26 cellular contexts compared by ENCODE assay signal in the genomic region with DNA sequence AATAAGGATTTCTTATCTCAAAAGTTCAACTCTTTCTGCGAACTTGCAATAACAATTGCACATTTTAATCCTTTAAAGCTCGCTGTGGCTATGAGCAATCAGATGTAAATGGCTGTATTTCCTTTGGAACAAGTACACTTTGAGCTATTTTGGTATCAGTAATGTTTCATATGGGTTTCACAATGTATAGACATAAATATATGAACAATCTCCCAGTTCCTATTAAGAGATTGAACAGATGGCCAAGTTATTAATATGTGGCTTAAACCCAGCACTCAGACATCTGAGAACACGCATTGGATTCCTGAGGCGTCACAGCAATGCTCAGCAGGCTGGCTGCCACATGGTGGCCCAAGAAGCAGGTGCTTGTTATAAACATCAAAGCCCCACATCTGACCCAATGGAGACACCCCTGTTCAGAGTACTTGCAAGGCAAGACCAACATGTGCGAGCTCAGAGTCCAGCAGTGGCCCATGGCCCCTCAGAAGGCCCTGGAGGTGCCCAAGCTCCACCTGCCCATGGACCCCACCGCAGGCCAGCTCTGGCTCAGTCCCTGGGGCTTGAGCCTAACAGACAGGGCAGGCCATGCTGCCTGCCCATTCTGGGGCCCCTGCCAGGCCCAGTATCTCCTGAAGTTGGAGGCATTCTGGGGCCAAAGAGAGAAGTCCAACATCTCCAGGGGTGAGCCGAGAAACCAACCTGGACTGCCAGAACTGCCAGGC. TPM values are rescaled to one million over a fixed set of nuclear protein-coding genes. Genes with fewer than 3 reads are reported as not detected.
DNase-seq lines count a peak whose midpoint lies in the region; TF ChIP-seq lines count a peak whose summit lies in the region.
"Had no signal": no experiment of that assay in that cellular context is flagged by ENCODE, and none has a peak within 500 bp of the region (broad histone marks: within the 10 kb centered on the region; RNA-seq: fewer than 3 reads in every experiment).

No MANE protein-coding gene starts in this region.

- H3K4me1 ChIP-seq in endodermal cell (ENCODE audit: control insufficient read depth, insufficient read depth, low read length) (peaks cover 6% of the 10 kb centered on the region), prostate gland (replicated peaks) (no peaks in the 10 kb centered on the region)
- H3K4me1 ChIP-seq: BE2C, lower lobe of right lung, parathyroid adenoma, right lobe of liver, upper lobe of left lung had no signal

- peaks cover 31% of the 10 kb centered on the region for H3K9me3 Mint-ChIP-seq in endodermal cell

- H3K4me3 ChIP-seq in cardiac fibroblast (replicated peaks in 1 of 2; ENCODE audit: low read depth in 2 of 2, low read length in 2 of 2) (no peak overlapping the region), endodermal cell (ENCODE audit: low read length) (no peak overlapping the region), prostate gland (no peak overlapping the region)
- H3K4me3 ChIP-seq: lower lobe of right lung, right lobe of liver, upper lobe of left lung had no signal

- H3K27me3 ChIP-seq in endodermal cell (ENCODE audit: control insufficient read depth, insufficient read depth, low read length, poor library complexity, severe bottlenecking) (no peaks in the 10 kb centered on the region), prostate gland (replicated peaks; ENCODE audit: insufficient read depth) (no peaks in the 10 kb centered on the region)
- H3K27me3 ChIP-seq: BE2C, right lobe of liver, upper lobe of left lung had no signal

- H3K27me3 Mint-ChIP-seq in endodermal cell (ENCODE audit: insufficient read depth), result peaks cover 8% of the 10 kb centered on the region
- H3K27me3 Mint-ChIP-seq: stimulated activated naive B cell treated with anti-CD40 and anti-IgM and Interleukin-4, amounts not matched to agents 10 μg/mL and 1 μg/mL and 100 μg/mL, for 72 hours had no signal

- no peak for TF ChIP-seq POLR2A in prostate gland (IDR thresholded peaks at IDR 0.05)

- no peak overlapping the region for H3K9ac ChIP-seq in endodermal cell (ENCODE audit: extremely low read depth, low read length, poor library complexity, severe bottlenecking)
- H3K9ac ChIP-seq: parathyroid adenoma had no signal

- H3K36me3 ChIP-seq in endodermal cell (ENCODE audit: control insufficient read depth, insufficient read depth, low read length), result no peaks in the 10 kb centered on the region
- no peaks in the 10 kb centered on the region for H3K36me3 ChIP-seq in prostate gland
- H3K36me3 ChIP-seq: BE2C, lower lobe of right lung, right lobe of liver, upper lobe of left lung had no signal

- no peak overlapping the region for H3K27ac Mint-ChIP-seq in endodermal cell
- H3K27ac Mint-ChIP-seq: activated naive CD8-positive, alpha-beta T cell treated with anti-CD3 and anti-CD28 coated beads, Interleukin-2, amount 50 U/mL, for 24 hours; nephron progenitor cell; stimulated activated naive B cell treated with anti-CD40 and anti-IgM and Interleukin-4, amounts not matched to agents 10 μg/mL and 1 μg/mL and 100 μg/mL, for 72 hours; T-helper 2 cell treated with Interferon-gamma antibody and Interleukin-4, amounts not matched to agents 5 μg/mL and 100 μg/mL, for 36 hours had no signal

- peak; percentile 81 for DNase-seq in D341Med (ENCODE audit: low spot score)
- peak; percentile 80 for DNase-seq in NCI-H2171 treated with DMSO at 0.1 percent for 48 hours (lab: John Stamatoyannopoulos, UW)
- DNase-seq in cardiac fibroblast (ENCODE audit: low read depth in 2 of 2), result peak; percentile 21 to 51
- peak; percentile 84 for DNase-seq in myocyte (ENCODE audit: low read depth)
- DNase-seq in endodermal cell, result no peak
- DNase-seq in dedifferentiated amniotic fluid mesenchymal stem cell (ENCODE audit: extremely low spot score), result no peak
- DNase-seq in prostate gland (ENCODE audit: low spot score), result no peak
- DNase-seq in inferior parietal cortex (ENCODE audit: extremely low spot score), result no peak
- DNase-seq: activated CD4-positive, alpha-beta T cell treated with anti-CD3 and anti-CD28 coated beads for 48 hours; activated gamma-delta T cell treated with Interleukin-2 at 50 U/mL for 16 hours; activated naive CD8-positive, alpha-beta T cell treated with anti-CD3 and anti-CD28 coated beads, Interleukin-2, amount 50 U/mL, for 24 hours; activated T-cell treated with anti-CD3 and anti-CD28 coated beads, Interleukin-2, amount 50 U/mL, for 4 hours; BE2C; DMS79 treated with DMSO at 0.1 percent for 48 hours; GOT3; head of caudate nucleus; lower lobe of right lung; NCI-H1105 treated with DMSO at 0.1 percent for 48 hours; NCI-H2081 treated with DMSO at 0.1 percent for 48 hours; nephron progenitor cell; right lobe of liver; SHP77 treated with DMSO at 0.1 percent for 48 hours; stimulated activated naive B cell treated with anti-CD40 and anti-IgM and Interleukin-4, amounts not matched to agents 10 μg/mL and 1 μg/mL and 100 μg/mL, for 72 hours had no signal

- TF ChIP-seq CTCF in cardiac fibroblast (IDR thresholded peaks at IDR 0.05; ENCODE audit: low read depth, low read length) (no peak), endodermal cell (conservative IDR thresholded peaks at IDR 0.05) (no peak), prostate gland (IDR thresholded peaks at IDR 0.05) (no peak)

- 92 to 100% methylated on average over 4 to 7 of the region's 7 CpGs for WGBS in endodermal cell (ENCODE audit: insufficient coverage in 1 of 2, insufficient read length in 1 of 2), 2 experiments
- 83% methylated on average over 6 of the region's 7 CpGs for WGBS in prostate gland

- intact Hi-C loops in prostate gland (cut with DNase I), result no loop called here

- H3K4me1 Mint-ChIP-seq in endodermal cell, result peaks cover 8% of the 10 kb centered on the region
- H3K4me1 Mint-ChIP-seq: activated naive CD8-positive, alpha-beta T cell treated with anti-CD3 and anti-CD28 coated beads, Interleukin-2, amount 50 U/mL, for 24 hours; nephron progenitor cell; stimulated activated naive B cell treated with anti-CD40 and anti-IgM and Interleukin-4, amounts not matched to agents 10 μg/mL and 1 μg/mL and 100 μg/mL, for 72 hours had no signal

- peaks cover 5% of the 10 kb centered on the region for H3K36me3 Mint-ChIP-seq in endodermal cell (ENCODE audit: low read depth)

- H3K27ac ChIP-seq in endodermal cell (ENCODE audit: low read depth, low read length) (no peak overlapping the region), prostate gland (no peak overlapping the region)
- H3K27ac ChIP-seq: lower lobe of right lung, parathyroid adenoma, right lobe of liver, upper lobe of left lung had no signal

- H3K9me3 ChIP-seq in endodermal cell (ENCODE audit: control insufficient read depth, low read length) (peaks cover 22% of the 10 kb centered on the region), prostate gland (no peaks in the 10 kb centered on the region)
- H3K9me3 ChIP-seq: BE2C had no signal

- no peak overlapping the region for H3K4me3 Mint-ChIP-seq in endodermal cell
- H3K4me3 Mint-ChIP-seq: activated naive CD8-positive, alpha-beta T cell treated with anti-CD3 and anti-CD28 coated beads, Interleukin-2, amount 50 U/mL, for 24 hours; activated T-cell treated with anti-CD3 and anti-CD28 coated beads, Interleukin-2, amount 50 U/mL, for 4 hours; nephron progenitor cell; stimulated activated naive B cell treated with anti-CD40 and anti-IgM and Interleukin-4, amounts not matched to agents 10 μg/mL and 1 μg/mL and 100 μg/mL, for 72 hours; T-helper 2 cell treated with Interferon-gamma antibody and Interleukin-4, amounts not matched to agents 5 μg/mL and 100 μg/mL, for 36 hours had no signal

RNA-seq across cellular contexts. Expression of a gene that starts 23.7 kb away (rescaled TPM):
- total RNA-seq in myocyte (30.2 and 33.7 TPM in 2 replicates), endodermal cell (10 to 100 TPM; 47.3 to 52.6 TPM), prostate gland (10 to 100 TPM; 16.7 to 37.1 TPM)
- polyA plus RNA-seq in myocyte (2012), result 33.0 TPM
- polyA plus RNA-seq in endodermal cell (2013, experiment 1 of 2), result 60.5 TPM
- polyA plus RNA-seq in endodermal cell (2013, experiment 2 of 2), result 51.5 TPM

Comparison
In these comparisons a context has a peak if more than half of its experiments do, and no peak if none do; other contexts are left out.
1. DNase-seq: peak in D341Med (single experiment), NCI-H2171 treated with DMSO at 0.1 percent for 48 hours (single experiment), cardiac fibroblast (2 of 2) and myocyte (single experiment); none in endodermal cell (single experiment), dedifferentiated amniotic fluid mesenchymal stem cell (single experiment), prostate gland (single experiment) and inferior parietal cortex (single experiment).